Comparison of ENCODE assay signal across 25 cellular contexts in genomic region chr18:7954229-7954628, GRCh38.
DNase-seq lines count a peak whose midpoint lies in the region; ATAC-seq and TF ChIP-seq lines count a peak whose summit lies in the region.
"Had no signal": no experiment of that assay in that cellular context is flagged by ENCODE, and none has a peak within 500 bp of the region (broad histone marks: within the 10 kb centered on the region; RNA-seq: fewer than 3 reads in every experiment).

No MANE protein-coding gene starts in this region.

- dilution Hi-C loops in IMR-90 (cut with HindIII; ENCODE audit: low sequenced_read_pairs, unreplicated experiment), result no loop called here

- H2BK120ac ChIP-seq in IMR-90 (ENCODE audit: low read depth, low read length), result no peak overlapping the region

- peaks cover 7 to 10% of the 10 kb centered on the region in 2 experiments; a peak in 3 of 4 replicates for H3K79me1 ChIP-seq in IMR-90 (ENCODE audit: low read depth in 1 of 2, low read length in 2 of 2)

- H4K5ac ChIP-seq in IMR-90 (ENCODE audit: low read depth, low read length), result no peak overlapping the region

- no peaks in the 10 kb centered on the region for H4K20me1 ChIP-seq in IMR-90 (ENCODE audit: insufficient read depth, low read length)
- H4K20me1 ChIP-seq: BLaER1 treated with 17β-estradiol and CSF1 and Interleukin-3, amounts not matched to agents 10 nM and 100 nM had no signal

- no peak for DNase-seq in activated CD4-positive, alpha-beta T cell treated with anti-CD3 and anti-CD28 coated beads, Interleukin-2, amount 10 ng/mL, durations not matched to agents 24 days and 14 days
- no peak for DNase-seq in activated CD4-positive, alpha-beta T cell treated with anti-CD3 and anti-CD28 coated beads for 4 hours
- DNase-seq in IMR-90 (peak; percentile 61), brain microvascular endothelial cell (peak; percentile 33), mesothelial cell of epicardium (ENCODE audit: low spot score in 2 of 2, unreplicated experiment in 2 of 2) (no peak), AG08396 (ENCODE audit: low spot score) (no peak), NCI-H82 (lab: John Stamatoyannopoulos, UW) (no peak), NCI-H2171 treated with DMSO at 0.1 percent for 48 hours (lab: John Stamatoyannopoulos, UW) (no peak)
- DNase-seq: 8988T; activated CD4-positive, CD25-positive, alpha-beta regulatory T cell treated with anti-CD3 and anti-CD28 coated beads, Interleukin-2, amount 50 U/mL, for 72 hours; activated naive CD4-positive, alpha-beta T cell treated with anti-CD3 and anti-CD28 coated beads, Interleukin-2, amount 10 ng/mL, durations not matched to agents 7 days and 5 days; body of pancreas; cortex of kidney; DMS 273 treated with DMSO at 0.1 percent for 48 hours; H9; midbrain; NCI-H1694 treated with DMSO at 0.1 percent for 48 hours; RPMI8226; stimulated activated CD4-positive, alpha-beta T cell treated with anti-CD3 and anti-CD28 coated beads, Interleukin-4, amount 100 ng/mL, for 4 hours; T-helper 9 cell had no signal

- no peaks in the 10 kb centered on the region for H3K27me3 Mint-ChIP-seq in activated CD4-positive, alpha-beta T cell treated with anti-CD3 and anti-CD28 coated beads, Interleukin-2, amount 10 ng/mL, durations not matched to agents 24 days and 14 days
- H3K27me3 Mint-ChIP-seq in mesothelial cell of epicardium (ENCODE audit: low read depth), result no peaks in the 10 kb centered on the region
- H3K27me3 Mint-ChIP-seq: activated naive CD4-positive, alpha-beta T cell treated with anti-CD3 and anti-CD28 coated beads, Interleukin-2, amount 10 ng/mL, durations not matched to agents 7 days and 5 days had no signal

- no peak overlapping the region for H2BK20ac ChIP-seq in IMR-90 (ENCODE audit: low read depth, low read length)

- peak overlapping the region; percentile 33; the same call in 1 of the 2 replicates for H3K4me2 ChIP-seq in IMR-90 (ENCODE audit: low read depth, low read length)
- H3K4me2 ChIP-seq: BLaER1 treated with 17β-estradiol and CSF1 and Interleukin-3, amounts not matched to agents 10 nM and 100 nM; neural progenitor cell had no signal

- H3K9ac ChIP-seq in IMR-90 (ENCODE audit: low read depth, low read length), result no peak overlapping the region
- H3K9ac ChIP-seq: BLaER1 treated with 17β-estradiol and CSF1 and Interleukin-3, amounts not matched to agents 10 nM and 100 nM; neural progenitor cell had no signal

- ATAC-seq in IMR-90 (ENCODE audit: low read depth), result peak; percentile 38
- ATAC-seq: body of pancreas, SK-N-SH treated with all-trans-retinoic acid at 6 μM for 48 hours had no signal

- no peak for TF ChIP-seq POLR2A in IMR-90 (IDR thresholded peaks at IDR 0.05; ENCODE audit: low read depth, low read length)

- H3K27me3 ChIP-seq in IMR-90 (ENCODE audit: control insufficient read depth, insufficient read depth, low read length) (no peaks in the 10 kb centered on the region), brain microvascular endothelial cell (replicated peaks) (no peaks in the 10 kb centered on the region)
- H3K27me3 ChIP-seq: BLaER1 treated with 17β-estradiol and CSF1 and Interleukin-3, amounts not matched to agents 10 nM and 100 nM; body of pancreas; neural progenitor cell had no signal

- peaks cover 32% of the 10 kb centered on the region for H3K4me1 Mint-ChIP-seq in activated CD4-positive, alpha-beta T cell treated with anti-CD3 and anti-CD28 coated beads, Interleukin-2, amount 10 ng/mL, durations not matched to agents 24 days and 14 days
- peaks cover 15% of the 10 kb centered on the region for H3K4me1 Mint-ChIP-seq in mesothelial cell of epicardium

- no TSS peak for BruUV-seq in IMR-90 (replicated peaks; lab: Mats Ljungman, UMichigan)

- no peak overlapping the region for H2BK15ac ChIP-seq in IMR-90 (ENCODE audit: low read depth, low read length)

- H3K4me3 ChIP-seq in IMR-90 (ENCODE audit: insufficient read depth, low read depth, low read length) (no peak overlapping the region), brain microvascular endothelial cell (ENCODE audit: low read depth, low read length) (no peak overlapping the region)
- H3K4me3 ChIP-seq: BLaER1 treated with 17β-estradiol and CSF1 and Interleukin-3, amounts not matched to agents 10 nM and 100 nM; body of pancreas; GM12878; neural progenitor cell; prostate gland had no signal

- no peak overlapping the region for H3K4ac ChIP-seq in IMR-90 (ENCODE audit: low read depth, low read length)

- no peak overlapping the region for H2AK9ac ChIP-seq in IMR-90 (replicated peaks; ENCODE audit: low read depth, low read length, poor library complexity)

- peaks cover 7% of the 10 kb centered on the region for H3K4me1 ChIP-seq in IMR-90 (ENCODE audit: control insufficient read depth, insufficient read depth, low read length)
- H3K4me1 ChIP-seq: BLaER1 treated with 17β-estradiol and CSF1 and Interleukin-3, amounts not matched to agents 10 nM and 100 nM; body of pancreas; neural progenitor cell; prostate gland had no signal

- TF ChIP-seq CTCF in IMR-90 (conservative IDR thresholded peaks at IDR 0.05; ENCODE audit: low read depth, low read length), result no peak
- no peak for TF ChIP-seq CTCF in brain microvascular endothelial cell (IDR thresholded peaks at IDR 0.05; ENCODE audit: low read depth, low read length, missing control alignments)
- TF ChIP-seq CTCF in mesothelial cell of epicardium (IDR thresholded peaks at IDR 0.05; ENCODE audit: unreplicated experiment), result no peak

- H2AK5ac ChIP-seq in IMR-90 (ENCODE audit: low read depth, low read length), result no peak overlapping the region

- TF ChIP-seq RAD21 in IMR-90 (IDR thresholded peaks at IDR 0.05; ENCODE audit: low read length), result no peak

- in situ Hi-C loops in IMR-90 (cut with MboI; ENCODE audit: low sequenced_read_pairs), result no loop called here
- in situ Hi-C loops in brain microvascular endothelial cell (cut with HindIII; ENCODE audit: low pct_ligation_motif_present, low sequenced_read_pairs), result no loop called here

- H3K23ac ChIP-seq in IMR-90 (ENCODE audit: low read depth, low read length), result no peak overlapping the region

- CTCF ChIA-PET in IMR-90 (lab: Yijun Ruan, JAX), result no interaction called here

- H2BK5ac ChIP-seq in IMR-90 (ENCODE audit: low read depth, low read length, poor library complexity, severe bottlenecking), result no peak overlapping the region

- POLR2A ChIA-PET in IMR-90 (lab: Charles Lee; ENCODE audit: unreplicated experiment), result no interaction called here

- peaks cover 3% of the 10 kb centered on the region; the same call in 1 of the 2 replicates for H3K9me1 ChIP-seq in IMR-90 (ENCODE audit: insufficient read depth, low read length)

- no peaks in the 10 kb centered on the region for H3K9me3 ChIP-seq in IMR-90 (ENCODE audit: control insufficient read depth, insufficient read depth, low read length)
- H3K9me3 ChIP-seq: BLaER1 treated with 17β-estradiol and CSF1 and Interleukin-3, amounts not matched to agents 10 nM and 100 nM; body of pancreas; prostate gland had no signal

- H3K27ac ChIP-seq in IMR-90 (ENCODE audit: insufficient read depth, low read length), result no peak overlapping the region
- no peak overlapping the region for H3K27ac ChIP-seq in brain microvascular endothelial cell
- H3K27ac ChIP-seq: BLaER1 treated with 17β-estradiol and CSF1 and Interleukin-3, amounts not matched to agents 10 nM and 100 nM; body of pancreas; neural progenitor cell; prostate gland had no signal

- no peaks in the 10 kb centered on the region for H3K36me3 ChIP-seq in IMR-90 (ENCODE audit: control insufficient read depth, insufficient read depth, low read length)
- H3K36me3 ChIP-seq in brain microvascular endothelial cell (replicated peaks), result no peaks in the 10 kb centered on the region
- H3K36me3 ChIP-seq: BLaER1 treated with 17β-estradiol and CSF1 and Interleukin-3, amounts not matched to agents 10 nM and 100 nM; neural progenitor cell; prostate gland had no signal

- H3K9me3 Mint-ChIP-seq in activated CD4-positive, alpha-beta T cell treated with anti-CD3 and anti-CD28 coated beads, Interleukin-2, amount 10 ng/mL, durations not matched to agents 24 days and 14 days, result no peaks in the 10 kb centered on the region
- no peaks in the 10 kb centered on the region for H3K9me3 Mint-ChIP-seq in mesothelial cell of epicardium
- H3K9me3 Mint-ChIP-seq: H9, neural progenitor cell had no signal

- peaks cover 3% of the 10 kb centered on the region for H3K36me3 Mint-ChIP-seq in activated CD4-positive, alpha-beta T cell treated with anti-CD3 and anti-CD28 coated beads, Interleukin-2, amount 10 ng/mL, durations not matched to agents 24 days and 14 days (ENCODE audit: low read depth)
- H3K36me3 Mint-ChIP-seq in mesothelial cell of epicardium, result peaks cover 2% of the 10 kb centered on the region
- H3K36me3 Mint-ChIP-seq: activated naive CD4-positive, alpha-beta T cell treated with anti-CD3 and anti-CD28 coated beads, Interleukin-2, amount 10 ng/mL, durations not matched to agents 7 days and 5 days; neural progenitor cell had no signal

- H3K14ac ChIP-seq in IMR-90 (replicated peaks; ENCODE audit: low read depth, low read length), result no peak overlapping the region

- H4K8ac ChIP-seq in IMR-90 (ENCODE audit: low read depth in 2 of 2, low read length in 2 of 2), result no peak overlapping the region

- intact Hi-C loops in activated CD4-positive, alpha-beta T cell treated with anti-CD3 and anti-CD28 coated beads, Interleukin-2, amount 10 ng/mL, durations not matched to agents 24 days and 14 days (cut with micrococcal nuclease), result no loop called here
- intact Hi-C loops in IMR-90 (cut with micrococcal nuclease), result no loop called here

- no CpG with 5 or more reads among the region's 1 CpG for WGBS in IMR-90 (ENCODE audit: extremely low coverage in 2 of 2, insufficient read length in 1 of 2), 2 experiments

- H3K4me3 Mint-ChIP-seq in activated CD4-positive, alpha-beta T cell treated with anti-CD3 and anti-CD28 coated beads, Interleukin-2, amount 10 ng/mL, durations not matched to agents 24 days and 14 days, result no peak overlapping the region
- no peak overlapping the region for H3K4me3 Mint-ChIP-seq in mesothelial cell of epicardium
- H3K4me3 Mint-ChIP-seq: activated naive CD4-positive, alpha-beta T cell treated with anti-CD3 and anti-CD28 coated beads, Interleukin-2, amount 10 ng/mL, durations not matched to agents 7 days and 5 days; H9; neural progenitor cell had no signal

- no peak overlapping the region for H3K56ac ChIP-seq in IMR-90 (ENCODE audit: extremely low read depth, insufficient read depth, low read length)

- no peak overlapping the region for H2AFZ ChIP-seq in IMR-90 (replicated peaks; ENCODE audit: low read length, poor library complexity)
- H2AFZ ChIP-seq: neural progenitor cell had no signal

- no peak overlapping the region for H3K18ac ChIP-seq in IMR-90 (ENCODE audit: low read depth, low read length)

- H3K27ac Mint-ChIP-seq in activated CD4-positive, alpha-beta T cell treated with anti-CD3 and anti-CD28 coated beads, Interleukin-2, amount 10 ng/mL, durations not matched to agents 24 days and 14 days, result peak overlapping the region; percentile 64
- H3K27ac Mint-ChIP-seq in mesothelial cell of epicardium, result peak overlapping the region; percentile 47
- H3K27ac Mint-ChIP-seq: H9, neural progenitor cell had no signal

- no peak overlapping the region for H4K91ac ChIP-seq in IMR-90 (ENCODE audit: insufficient read depth, low read depth, low read length)

TF ChIP-seq in IMR-90, 13 proteins besides CTCF, POLR2A, EP300 and RAD21 (continues in another document):
- TF ChIP-seq CHD1 (IDR thresholded peaks at IDR 0.05; ENCODE audit: low read depth, low read length), result no peak
- no peak for TF ChIP-seq BHLHE40 (IDR thresholded peaks at IDR 0.05; ENCODE audit: low read depth, low read length)
- no peak for TF ChIP-seq FOS (IDR thresholded peaks at IDR 0.05; ENCODE audit: low read depth, low read length)

Comparison
In these comparisons a context has a peak if more than half of its experiments do, and no peak if none do; other contexts are left out.
1. DNase-seq: peak in IMR-90 (single experiment) and brain microvascular endothelial cell (single experiment); none in activated CD4-positive, alpha-beta T cell treated with anti-CD3 and anti-CD28 coated beads, Interleukin-2, amount 10 ng/mL, durations not matched to agents 24 days and 14 days (single experiment), activated CD4-positive, alpha-beta T cell treated with anti-CD3 and anti-CD28 coated beads for 4 hours (0 of 2), mesothelial cell of epicardium (0 of 2), AG08396 (single experiment), NCI-H82 (single experiment) and NCI-H2171 treated with DMSO at 0.1 percent for 48 hours (single experiment).